In genomic region chr2:202265467-202266277, GRCh38 we compare ENCODE assay signal across 1 cellular context.
TF ChIP-seq lines count a peak whose summit lies in the region.

A gene with protein sequence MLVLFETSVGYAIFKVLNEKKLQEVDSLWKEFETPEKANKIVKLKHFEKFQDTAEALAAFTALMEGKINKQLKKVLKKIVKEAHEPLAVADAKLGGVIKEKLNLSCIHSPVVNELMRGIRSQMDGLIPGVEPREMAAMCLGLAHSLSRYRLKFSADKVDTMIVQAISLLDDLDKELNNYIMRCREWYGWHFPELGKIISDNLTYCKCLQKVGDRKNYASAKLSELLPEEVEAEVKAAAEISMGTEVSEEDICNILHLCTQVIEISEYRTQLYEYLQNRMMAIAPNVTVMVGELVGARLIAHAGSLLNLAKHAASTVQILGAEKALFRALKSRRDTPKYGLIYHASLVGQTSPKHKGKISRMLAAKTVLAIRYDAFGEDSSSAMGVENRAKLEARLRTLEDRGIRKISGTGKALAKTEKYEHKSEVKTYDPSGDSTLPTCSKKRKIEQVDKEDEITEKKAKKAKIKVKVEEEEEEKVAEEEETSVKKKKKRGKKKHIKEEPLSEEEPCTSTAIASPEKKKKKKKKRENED (plus strand): TSS chr2:202265763. CDS start chr2:202265942, 179 bp downstream.

TF ChIP-seq in HepG2, 621 proteins besides CTCF, POLR2A, EP300 and RAD21 (continued from another document and continues in another):
- TF ChIP-seq MATR3 (CRISPR knock-in tag; IDR thresholded peaks at IDR 0.05) = no peak
- TF ChIP-seq NFYB (CRISPR knock-in tag; IDR thresholded peaks at IDR 0.05) = 0 out of 2 replicates have a peak, but pooled peaks have one; percentile 37
- TF ChIP-seq KLF11 (CRISPR knock-in tag; IDR thresholded peaks at IDR 0.05) = peak; percentile 76
- no peak; the same call in 1 of the 2 replicates for TF ChIP-seq ETS1 (CRISPR knock-in tag; IDR thresholded peaks at IDR 0.05)
- TF ChIP-seq BHLHE40 (IDR thresholded peaks at IDR 0.05; ENCODE audit: low read length) = no peak
- TF ChIP-seq NFAT5 (CRISPR knock-in tag; IDR thresholded peaks at IDR 0.05) = peak; percentile 41
- TF ChIP-seq BORCS8-MEF2B (CRISPR knock-in tag; IDR thresholded peaks at IDR 0.05) = peak; percentile 90
- TF ChIP-seq SALL1 (CRISPR knock-in tag; IDR thresholded peaks at IDR 0.05) = peak; percentile 91
- TF ChIP-seq GTF2F1 (IDR thresholded peaks at IDR 0.05; ENCODE audit: low read length) = peak; percentile 60; the same call in 1 of the 2 replicates
- peak; percentile 68; the same call in 1 of the 2 replicates for TF ChIP-seq ZNF12 (CRISPR knock-in tag; IDR thresholded peaks at IDR 0.05)
- peak; percentile 97 for TF ChIP-seq CREB1 (IDR thresholded peaks at IDR 0.05)
- peak; percentile 99 for TF ChIP-seq CREB1 (CRISPR knock-in tag; IDR thresholded peaks at IDR 0.05)
- TF ChIP-seq TSC22D2 (CRISPR knock-in tag; IDR thresholded peaks at IDR 0.05; ENCODE audit: borderline replicate concordance) = peak; percentile 82; the same call in 1 of the 2 replicates
- peak; percentile 96 for TF ChIP-seq MXD4 (CRISPR knock-in tag; IDR thresholded peaks at IDR 0.05)
- TF ChIP-seq ZNF703 (CRISPR knock-in tag; IDR thresholded peaks at IDR 0.05; ENCODE audit: borderline replicate concordance) = peak; percentile 94; the same call in 1 of the 2 replicates
- no peak for TF ChIP-seq RFX3 (CRISPR knock-in tag; IDR thresholded peaks at IDR 0.05)
- peak; percentile 90; the same call in 1 of the 2 replicates for TF ChIP-seq CAMTA2 (CRISPR knock-in tag; IDR thresholded peaks at IDR 0.05; ENCODE audit: borderline replicate concordance)
- peak; percentile 60 for TF ChIP-seq ISL2 (CRISPR knock-in tag; IDR thresholded peaks at IDR 0.05)
- peak; percentile 58; the same call in 1 of the 2 replicates for TF ChIP-seq ZBTB34 (CRISPR knock-in tag; IDR thresholded peaks at IDR 0.05)
- peak; percentile 82 for TF ChIP-seq ZNF607 (CRISPR knock-in tag; IDR thresholded peaks at IDR 0.05; ENCODE audit: borderline replicate concordance)
- TF ChIP-seq POLR2G (IDR thresholded peaks at IDR 0.05; ENCODE audit: low read depth, low read length) = peak; percentile 99
- TF ChIP-seq HNRNPUL1 (IDR thresholded peaks at IDR 0.05; ENCODE audit: low read depth, low read length) = no peak
- peak; percentile 85; the same call in 1 of the 2 replicates for TF ChIP-seq NAIF1 (CRISPR knock-in tag; IDR thresholded peaks at IDR 0.05; ENCODE audit: borderline replicate concordance)
- TF ChIP-seq FOXC1 (CRISPR knock-in tag; IDR thresholded peaks at IDR 0.05; ENCODE audit: borderline replicate concordance) = peak; percentile 83
- no peak; the same call in 1 of the 2 replicates for TF ChIP-seq PRMT3 (CRISPR knock-in tag; IDR thresholded peaks at IDR 0.05; ENCODE audit: borderline replicate concordance, low read depth)
- peak; percentile 80 for TF ChIP-seq HNRNPLL (IDR thresholded peaks at IDR 0.05; ENCODE audit: low read depth, low read length, poor library complexity, severe bottlenecking)
- TF ChIP-seq ZBTB7A (CRISPR knock-in tag; IDR thresholded peaks at IDR 0.05) = no peak
- no peak for TF ChIP-seq CENPX (CRISPR knock-in tag; IDR thresholded peaks at IDR 0.05)
- peak; percentile 95 for TF ChIP-seq KMT2A (CRISPR knock-in tag; IDR thresholded peaks at IDR 0.05)
- peak; percentile 53; the same call in 1 of the 2 replicates for TF ChIP-seq ZNF3 (CRISPR knock-in tag; IDR thresholded peaks at IDR 0.05)
- TF ChIP-seq, protein P1, sequence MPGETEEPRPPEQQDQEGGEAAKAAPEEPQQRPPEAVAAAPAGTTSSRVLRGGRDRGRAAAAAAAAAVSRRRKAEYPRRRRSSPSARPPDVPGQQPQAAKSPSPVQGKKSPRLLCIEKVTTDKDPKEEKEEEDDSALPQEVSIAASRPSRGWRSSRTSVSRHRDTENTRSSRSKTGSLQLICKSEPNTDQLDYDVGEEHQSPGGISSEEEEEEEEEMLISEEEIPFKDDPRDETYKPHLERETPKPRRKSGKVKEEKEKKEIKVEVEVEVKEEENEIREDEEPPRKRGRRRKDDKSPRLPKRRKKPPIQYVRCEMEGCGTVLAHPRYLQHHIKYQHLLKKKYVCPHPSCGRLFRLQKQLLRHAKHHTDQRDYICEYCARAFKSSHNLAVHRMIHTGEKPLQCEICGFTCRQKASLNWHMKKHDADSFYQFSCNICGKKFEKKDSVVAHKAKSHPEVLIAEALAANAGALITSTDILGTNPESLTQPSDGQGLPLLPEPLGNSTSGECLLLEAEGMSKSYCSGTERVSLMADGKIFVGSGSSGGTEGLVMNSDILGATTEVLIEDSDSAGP (CRISPR knock-in tag; IDR thresholded peaks at IDR 0.05; ENCODE audit: borderline replicate concordance) = peak; percentile 95
- TF ChIP-seq ARID3A (IDR thresholded peaks at IDR 0.05; ENCODE audit: low read depth, low read length) = no peak; the same call in 1 of the 2 replicates
- no peak for TF ChIP-seq ZNF382 (CRISPR knock-in tag; IDR thresholded peaks at IDR 0.05; ENCODE audit: borderline replicate concordance)
- peak; percentile 97 for TF ChIP-seq ZMAT3 (CRISPR knock-in tag; conservative IDR thresholded peaks at IDR 0.05)
- peak; percentile 98 for TF ChIP-seq GATAD1 (CRISPR knock-in tag; IDR thresholded peaks at IDR 0.05)
- TF ChIP-seq MIXL1 (CRISPR knock-in tag; IDR thresholded peaks at IDR 0.05) = 0 out of 2 replicates have a peak, but pooled peaks have one; percentile 61
- peak; percentile 61; the same call in 1 of the 2 replicates for TF ChIP-seq ZNF710 (CRISPR knock-in tag; IDR thresholded peaks at IDR 0.05; ENCODE audit: borderline replicate concordance)
- no peak; the same call in 1 of the 2 replicates for TF ChIP-seq ZNF724P (CRISPR knock-in tag; IDR thresholded peaks at IDR 0.05; ENCODE audit: borderline replicate concordance)
- TF ChIP-seq, protein P2, sequence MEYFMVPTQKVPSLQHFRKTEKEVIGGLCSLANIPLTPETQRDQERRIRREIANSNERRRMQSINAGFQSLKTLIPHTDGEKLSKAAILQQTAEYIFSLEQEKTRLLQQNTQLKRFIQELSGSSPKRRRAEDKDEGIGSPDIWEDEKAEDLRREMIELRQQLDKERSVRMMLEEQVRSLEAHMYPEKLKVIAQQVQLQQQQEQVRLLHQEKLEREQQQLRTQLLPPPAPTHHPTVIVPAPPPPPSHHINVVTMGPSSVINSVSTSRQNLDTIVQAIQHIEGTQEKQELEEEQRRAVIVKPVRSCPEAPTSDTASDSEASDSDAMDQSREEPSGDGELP (IDR thresholded peaks at IDR 0.05; ENCODE audit: borderline replicate concordance, low read depth) = no peak; the same call in 1 of the 2 replicates
- TF ChIP-seq SNRNP70 (IDR thresholded peaks at IDR 0.05; ENCODE audit: low read depth, low read length) = no peak
- peak; percentile 99 for TF ChIP-seq MYC (CRISPR knock-in tag; IDR thresholded peaks at IDR 0.05; ENCODE audit: borderline replicate concordance)
- TF ChIP-seq ARNT2 (CRISPR knock-in tag; IDR thresholded peaks at IDR 0.05; ENCODE audit: low read depth) = peak; percentile 96
- TF ChIP-seq, protein P3, sequence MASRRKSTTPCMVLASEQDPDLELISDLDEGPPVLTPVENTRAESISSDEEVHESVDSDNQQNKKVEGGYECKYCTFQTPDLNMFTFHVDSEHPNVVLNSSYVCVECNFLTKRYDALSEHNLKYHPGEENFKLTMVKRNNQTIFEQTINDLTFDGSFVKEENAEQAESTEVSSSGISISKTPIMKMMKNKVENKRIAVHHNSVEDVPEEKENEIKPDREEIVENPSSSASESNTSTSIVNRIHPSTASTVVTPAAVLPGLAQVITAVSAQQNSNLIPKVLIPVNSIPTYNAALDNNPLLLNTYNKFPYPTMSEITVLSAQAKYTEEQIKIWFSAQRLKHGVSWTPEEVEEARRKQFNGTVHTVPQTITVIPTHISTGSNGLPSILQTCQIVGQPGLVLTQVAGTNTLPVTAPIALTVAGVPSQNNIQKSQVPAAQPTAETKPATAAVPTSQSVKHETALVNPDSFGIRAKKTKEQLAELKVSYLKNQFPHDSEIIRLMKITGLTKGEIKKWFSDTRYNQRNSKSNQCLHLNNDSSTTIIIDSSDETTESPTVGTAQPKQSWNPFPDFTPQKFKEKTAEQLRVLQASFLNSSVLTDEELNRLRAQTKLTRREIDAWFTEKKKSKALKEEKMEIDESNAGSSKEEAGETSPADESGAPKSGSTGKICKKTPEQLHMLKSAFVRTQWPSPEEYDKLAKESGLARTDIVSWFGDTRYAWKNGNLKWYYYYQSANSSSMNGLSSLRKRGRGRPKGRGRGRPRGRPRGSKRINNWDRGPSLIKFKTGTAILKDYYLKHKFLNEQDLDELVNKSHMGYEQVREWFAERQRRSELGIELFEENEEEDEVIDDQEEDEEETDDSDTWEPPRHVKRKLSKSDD (CRISPR knock-in tag; IDR thresholded peaks at IDR 0.05; ENCODE audit: low read depth) = peak; percentile 74
- peak; percentile 83 for TF ChIP-seq ZNF333 (CRISPR knock-in tag; IDR thresholded peaks at IDR 0.05; ENCODE audit: borderline replicate concordance)
